ENCODE assay signal across 7 cellular contexts in the genomic region with DNA sequence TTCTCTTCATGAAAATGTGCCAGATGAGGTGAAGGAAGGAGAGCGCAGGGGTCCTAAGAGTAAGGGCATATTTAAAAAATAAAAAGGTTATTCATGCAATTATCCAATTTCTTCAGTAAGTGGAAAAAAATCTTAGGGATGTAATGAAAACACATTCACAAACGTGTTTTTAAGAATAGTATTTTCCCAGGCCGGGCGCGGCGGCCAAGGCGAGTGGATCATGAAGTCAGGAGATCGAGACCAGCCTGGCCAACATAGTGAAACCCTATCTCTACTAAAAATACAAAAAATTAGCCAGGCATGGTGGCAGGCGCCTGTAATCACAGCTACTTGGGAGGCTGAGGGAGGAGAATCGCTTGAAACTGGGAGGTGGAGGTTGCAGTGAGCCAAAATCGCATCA.
DNase-seq lines count a peak whose midpoint lies in the region; ATAC-seq and TF ChIP-seq lines count a peak whose summit lies in the region.
"Not testable (repeated sequence)": the region's sequence is repeated elsewhere in the genome, so short reads cannot be mapped to it uniquely, and the experiment has no call there.

No MANE protein-coding gene starts in this region.

- not testable (repeated sequence) for H3K27ac ChIP-seq in CD4-positive, alpha-beta memory T cell (ENCODE audit: low read depth, low read length); naive thymus-derived CD4-positive, alpha-beta T cell (ENCODE audit: low read depth, low read length)
- peak overlapping the region; percentile 92; the same call in 1 of the 2 replicates for H3K27ac ChIP-seq in PC-9

- not testable (repeated sequence) for H2AFZ ChIP-seq in PC-9

- not testable (repeated sequence) for H3K9me3 ChIP-seq in CD4-positive, alpha-beta memory T cell (ENCODE audit: control insufficient read depth in 1 of 2, low read length in 2 of 2); PC-9 (ENCODE audit: insufficient read depth, low read depth); naive thymus-derived CD4-positive, alpha-beta T cell (ENCODE audit: control insufficient read depth in 2 of 3, low read length in 3 of 3)

- H3K9me2 ChIP-seq in PC-9 (ENCODE audit: insufficient read depth) = not testable (repeated sequence)

- H3K4me1 ChIP-seq in CD4-positive, alpha-beta memory T cell (ENCODE audit: insufficient read depth, low read length) = peaks cover 91% of the 10 kb centered on the region
- H3K4me1 ChIP-seq in PC-9 (replicated peaks; ENCODE audit: insufficient read depth) = peaks cover 54% of the 10 kb centered on the region
- H3K4me1 ChIP-seq in naive thymus-derived CD4-positive, alpha-beta T cell (ENCODE audit: control insufficient read depth in 2 of 2, insufficient read depth in 2 of 2, low read length in 2 of 2) = peaks cover 31 to 74% of the 10 kb centered on the region in 2 donors

- H3K36me3 Mint-ChIP-seq in CD4-positive, alpha-beta memory T cell = peaks cover 33 to 44% of the 10 kb centered on the region in 2 donors
- peaks cover 46% of the 10 kb centered on the region for H3K36me3 Mint-ChIP-seq in activated CD4-positive, alpha-beta T cell treated with anti-CD3 and anti-CD28 coated beads, Interleukin-2, amount 10 ng/mL, durations not matched to agents 24 days and 14 days (ENCODE audit: low read depth)
- H3K36me3 Mint-ChIP-seq in activated T-cell treated with anti-CD3 and anti-CD28 coated beads, Interleukin-2, amount 50 U/mL, for 72 hours (ENCODE audit: insufficient read depth in 2 of 2) = not testable (repeated sequence)
- H3K36me3 Mint-ChIP-seq in activated naive CD4-positive, alpha-beta T cell treated with anti-CD3 and anti-CD28 coated beads, Interleukin-2, amount 50 U/mL, for 72 hours = peaks cover 5 to 23% of the 10 kb centered on the region in 2 donors
- peaks cover 8 to 52% (median 32%) of the 10 kb centered on the region in 5 donors for H3K36me3 Mint-ChIP-seq in naive thymus-derived CD4-positive, alpha-beta T cell
- H3K36me3 Mint-ChIP-seq in stimulated activated memory B cell treated with anti-CD40 and anti-IgM and Interleukin-4, amounts not matched to agents 10 μg/mL and 1 μg/mL and 100 μg/mL, for 72 hours = peaks cover 58% of the 10 kb centered on the region

- not testable (repeated sequence) for DNase-seq in CD4-positive, alpha-beta memory T cell; PC-9; activated CD4-positive, alpha-beta T cell treated with anti-CD3 and anti-CD28 coated beads, Interleukin-2, amount 10 ng/mL, durations not matched to agents 24 days and 14 days; activated T-cell treated with anti-CD3 and anti-CD28 coated beads, Interleukin-2, amount 50 U/mL, for 72 hours; activated naive CD4-positive, alpha-beta T cell treated with anti-CD3 and anti-CD28 coated beads, Interleukin-2, amount 50 U/mL, for 72 hours (ENCODE audit: low spot score in 2 of 2); naive thymus-derived CD4-positive, alpha-beta T cell

- POLR2A ChIA-PET in CD4-positive, alpha-beta memory T cell (lab: Charles Lee; ENCODE audit: partially characterized antibody) = not testable (repeated sequence)
- POLR2A ChIA-PET in PC-9 (lab: Charles Lee; ENCODE audit: unreplicated experiment) = interaction anchor here (0.5 to 0.6 kb wide), 4 partner anchors 11 to 130 kb away, joined by 3 to 7 read pairs (median 4); no protein-coding TSS in a partner anchor
- POLR2A ChIA-PET in naive thymus-derived CD4-positive, alpha-beta T cell (lab: Charles Lee) = interaction anchor here (0.7 to 1.4 kb wide), 3 partner anchors 17 to 62 kb away, joined by 3 to 4 read pairs (median 4); no protein-coding TSS in a partner anchor

- H3K9me3 Mint-ChIP-seq in CD4-positive, alpha-beta memory T cell; activated CD4-positive, alpha-beta T cell treated with anti-CD3 and anti-CD28 coated beads, Interleukin-2, amount 10 ng/mL, durations not matched to agents 24 days and 14 days; activated T-cell treated with anti-CD3 and anti-CD28 coated beads, Interleukin-2, amount 50 U/mL, for 72 hours; activated naive CD4-positive, alpha-beta T cell treated with anti-CD3 and anti-CD28 coated beads, Interleukin-2, amount 50 U/mL, for 72 hours; naive thymus-derived CD4-positive, alpha-beta T cell; stimulated activated memory B cell treated with anti-CD40 and anti-IgM and Interleukin-4, amounts not matched to agents 10 μg/mL and 1 μg/mL and 100 μg/mL, for 72 hours: not testable (repeated sequence)

- H3K4me1 Mint-ChIP-seq in CD4-positive, alpha-beta memory T cell = peaks cover 77 to 98% (median 89%) of the 10 kb centered on the region in 4 donors
- H3K4me1 Mint-ChIP-seq in activated CD4-positive, alpha-beta T cell treated with anti-CD3 and anti-CD28 coated beads, Interleukin-2, amount 10 ng/mL, durations not matched to agents 24 days and 14 days = peaks cover 85% of the 10 kb centered on the region
- peaks cover 97% of the 10 kb centered on the region for H3K4me1 Mint-ChIP-seq in activated T-cell treated with anti-CD3 and anti-CD28 coated beads, Interleukin-2, amount 50 U/mL, for 72 hours (ENCODE audit: low read depth)
- H3K4me1 Mint-ChIP-seq in naive thymus-derived CD4-positive, alpha-beta T cell = peaks cover 78 to 100% (median 96%) of the 10 kb centered on the region in 7 donors
- peaks cover 50% of the 10 kb centered on the region for H3K4me1 Mint-ChIP-seq in stimulated activated memory B cell treated with anti-CD40 and anti-IgM and Interleukin-4, amounts not matched to agents 10 μg/mL and 1 μg/mL and 100 μg/mL, for 72 hours

- H3K27me3 Mint-ChIP-seq in CD4-positive, alpha-beta memory T cell; activated CD4-positive, alpha-beta T cell treated with anti-CD3 and anti-CD28 coated beads, Interleukin-2, amount 10 ng/mL, durations not matched to agents 24 days and 14 days; activated T-cell treated with anti-CD3 and anti-CD28 coated beads, Interleukin-2, amount 50 U/mL, for 72 hours (ENCODE audit: low read depth); naive thymus-derived CD4-positive, alpha-beta T cell; stimulated activated memory B cell treated with anti-CD40 and anti-IgM and Interleukin-4, amounts not matched to agents 10 μg/mL and 1 μg/mL and 100 μg/mL, for 72 hours: not testable (repeated sequence)

- peaks cover 30% of the 10 kb centered on the region for H3F3A ChIP-seq in PC-9 (ENCODE audit: insufficient read depth, low read depth)

- ATAC-seq in activated T-cell treated with anti-CD3 and anti-CD28 coated beads, Interleukin-2, amount 50 U/mL, for 72 hours (replicated peaks in 1 of 2); activated naive CD4-positive, alpha-beta T cell treated with anti-CD3 and anti-CD28 coated beads, Interleukin-2, amount 50 U/mL, for 72 hours; naive thymus-derived CD4-positive, alpha-beta T cell; stimulated activated memory B cell treated with anti-CD40 and anti-IgM and Interleukin-4, amounts not matched to agents 10 μg/mL and 1 μg/mL and 100 μg/mL, for 72 hours: not testable (repeated sequence)

- intact Hi-C loops in CD4-positive, alpha-beta memory T cell (cut with micrococcal nuclease) = not testable (repeated sequence)
- intact Hi-C loops in PC-9 (cut with micrococcal nuclease; ENCODE audit: unreplicated experiment) = loop anchor here (1.0 to 10.0 kb wide), 5 partner anchors 11 to 288 kb away; a partner anchor contains a TSS
- intact Hi-C loops in activated CD4-positive, alpha-beta T cell treated with anti-CD3 and anti-CD28 coated beads, Interleukin-2, amount 10 ng/mL, durations not matched to agents 24 days and 14 days (cut with micrococcal nuclease) = loop anchor here (1.0 to 5.0 kb wide), 5 partner anchors 16 to 78 kb away; no protein-coding TSS in a partner anchor
- intact Hi-C loops in naive thymus-derived CD4-positive, alpha-beta T cell (cut with micrococcal nuclease) = loop anchor here in 1 of 2 donors (1.0 kb wide), 1 partner anchor 8 kb away; no protein-coding TSS in a partner anchor

- not testable (repeated sequence) for BruUV-seq in PC-9 (replicated peaks; lab: Mats Ljungman, UMichigan)

- H3K36me3 ChIP-seq in CD4-positive, alpha-beta memory T cell (ENCODE audit: insufficient read depth, low read length) = not testable (repeated sequence)
- peaks cover 13% of the 10 kb centered on the region for H3K36me3 ChIP-seq in PC-9 (ENCODE audit: low read depth)
- peaks cover 0 to 11% (median 0%) of the 10 kb centered on the region in 3 experiments for H3K36me3 ChIP-seq in naive thymus-derived CD4-positive, alpha-beta T cell (ENCODE audit: control insufficient read depth in 2 of 3, insufficient read depth in 3 of 3, low read length in 3 of 3)

- not testable (repeated sequence) for H3K4me3 ChIP-seq in CD4-positive, alpha-beta memory T cell (ENCODE audit: low read length in 2 of 2); PC-9; naive thymus-derived CD4-positive, alpha-beta T cell (ENCODE audit: low read length)

- H3K79me2 ChIP-seq in PC-9 (ENCODE audit: low read depth) = peaks cover 64% of the 10 kb centered on the region

- H3K4me2 ChIP-seq in PC-9 = not testable (repeated sequence)

- CTCF ChIA-PET in CD4-positive, alpha-beta memory T cell (lab: Charles Lee; ENCODE audit: partially characterized antibody) = interaction anchor here (1.2 to 1.6 kb wide), 2 partner anchors 9 to 238 kb away, joined by 4 read pairs; no protein-coding TSS in a partner anchor
- CTCF ChIA-PET in PC-9 (lab: Charles Lee) = not testable (repeated sequence)
- CTCF ChIA-PET in naive thymus-derived CD4-positive, alpha-beta T cell (lab: Charles Lee) = interaction anchor here (2.5 kb wide), 1 partner anchor 20 kb away, joined by 7 read pairs; no protein-coding TSS in a partner anchor

- TF ChIP-seq CTCF in PC-9 (conservative IDR thresholded peaks at IDR 0.05) = not testable (repeated sequence)

- H3K27ac Mint-ChIP-seq in CD4-positive, alpha-beta memory T cell = peak overlapping the region in 6 of 7 donors; percentile 54 to 84 (median 73)
- H3K27ac Mint-ChIP-seq in activated CD4-positive, alpha-beta T cell treated with anti-CD3 and anti-CD28 coated beads, Interleukin-2, amount 10 ng/mL, durations not matched to agents 24 days and 14 days = peak overlapping the region; percentile 63
- peak overlapping the region; percentile 66 for H3K27ac Mint-ChIP-seq in activated T-cell treated with anti-CD3 and anti-CD28 coated beads, Interleukin-2, amount 50 U/mL, for 72 hours
- peak overlapping the region; percentile 99 to 100 for H3K27ac Mint-ChIP-seq in activated naive CD4-positive, alpha-beta T cell treated with anti-CD3 and anti-CD28 coated beads, Interleukin-2, amount 50 U/mL, for 72 hours
- H3K27ac Mint-ChIP-seq in naive thymus-derived CD4-positive, alpha-beta T cell = peak overlapping the region in 7 of 9 donors; percentile 19 to 93 (median 71)
- H3K27ac Mint-ChIP-seq in stimulated activated memory B cell treated with anti-CD40 and anti-IgM and Interleukin-4, amounts not matched to agents 10 μg/mL and 1 μg/mL and 100 μg/mL, for 72 hours = peak overlapping the region; percentile 92

- H3K27me3 ChIP-seq in CD4-positive, alpha-beta memory T cell (ENCODE audit: insufficient read depth, low read length); PC-9 (ENCODE audit: insufficient read depth, low read depth); naive thymus-derived CD4-positive, alpha-beta T cell (ENCODE audit: control insufficient read depth in 2 of 2, insufficient read depth in 2 of 2, low read length in 2 of 2): not testable (repeated sequence)

- H4K20me1 ChIP-seq in PC-9 (ENCODE audit: insufficient read depth) = not testable (repeated sequence)

- peak overlapping the region in 3 of 8 donors; percentile 3 to 23 (median 20) for H3K4me3 Mint-ChIP-seq in CD4-positive, alpha-beta memory T cell
- not testable (repeated sequence) for H3K4me3 Mint-ChIP-seq in activated CD4-positive, alpha-beta T cell treated with anti-CD3 and anti-CD28 coated beads, Interleukin-2, amount 10 ng/mL, durations not matched to agents 24 days and 14 days; stimulated activated memory B cell treated with anti-CD40 and anti-IgM and Interleukin-4, amounts not matched to agents 10 μg/mL and 1 μg/mL and 100 μg/mL, for 72 hours
- peak overlapping the region; percentile 16 to 28 for H3K4me3 Mint-ChIP-seq in activated T-cell treated with anti-CD3 and anti-CD28 coated beads, Interleukin-2, amount 50 U/mL, for 72 hours
- H3K4me3 Mint-ChIP-seq in naive thymus-derived CD4-positive, alpha-beta T cell = peak overlapping the region in 5 of 10 donors; percentile 4 to 82 (median 16)
